In the genomic region with DNA sequence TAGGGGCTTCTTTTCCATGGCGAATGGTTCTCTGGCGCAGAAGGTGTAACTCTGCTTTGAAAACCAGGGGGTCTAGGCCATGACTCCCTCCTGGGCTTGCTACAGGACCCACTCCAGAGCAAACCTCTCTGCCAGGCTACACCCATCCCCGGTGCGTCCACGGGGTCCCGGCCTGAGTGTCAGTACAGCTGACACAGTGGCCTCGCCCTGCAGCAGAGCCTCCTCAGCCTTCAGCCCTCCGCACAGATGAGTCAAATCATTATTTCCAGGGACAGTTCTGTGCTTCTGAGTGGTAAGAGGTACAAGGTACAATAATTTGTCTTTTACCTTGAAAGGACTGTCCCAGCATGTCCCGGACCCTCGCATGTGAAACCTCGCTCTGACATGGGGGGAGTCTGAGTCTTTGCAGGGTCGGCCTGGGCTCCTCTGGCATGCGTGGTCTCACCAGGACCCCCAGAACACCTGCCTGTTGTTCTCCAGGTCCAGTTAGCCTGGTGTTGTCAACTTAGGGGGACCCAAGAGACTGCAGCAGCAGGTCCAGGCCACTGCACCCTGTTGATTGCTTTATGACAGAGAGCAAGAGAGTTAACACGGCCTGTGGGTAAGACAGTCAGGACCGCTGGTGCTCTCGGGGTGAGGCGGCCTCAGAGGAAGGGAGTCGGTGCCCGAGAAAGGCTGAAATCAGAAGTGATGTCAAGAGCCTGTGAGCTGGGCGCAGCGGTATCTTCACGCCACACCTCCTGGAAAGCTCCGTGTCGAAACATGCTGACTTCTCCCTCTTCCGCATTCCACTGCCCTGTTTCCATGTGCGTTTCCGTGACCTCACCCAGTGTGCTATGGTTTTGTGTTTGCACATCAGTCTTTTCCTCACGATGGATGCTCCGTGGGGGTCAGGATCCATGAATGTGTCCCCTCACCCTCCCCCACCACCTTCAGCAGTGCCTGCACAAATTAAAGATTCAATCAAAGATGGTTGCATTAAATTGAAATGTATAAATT, we compare ENCODE assay signal across 17 cellular contexts.
DNase-seq lines count a peak whose midpoint lies in the region; ATAC-seq and TF ChIP-seq lines count a peak whose summit lies in the region.
"Had no signal": no experiment of that assay in that cellular context is flagged by ENCODE, and none has a peak within 500 bp of the region (broad histone marks: within the 10 kb centered on the region; RNA-seq: fewer than 3 reads in every experiment).

No MANE protein-coding gene starts in this region.

- no peaks in the 10 kb centered on the region for H3K27me3 ChIP-seq in SK-N-SH (ENCODE audit: insufficient read depth)

- WGBS in SK-N-SH (ENCODE audit: low lambda C conversion rate): 69% methylated on average over 25 of the region's 29 CpGs

- H3K36me3 ChIP-seq in SK-N-SH (replicated peaks in 1 of 2; ENCODE audit: control insufficient read depth in 1 of 2, insufficient read depth in 2 of 2, low read length in 1 of 2): no peaks in the 10 kb centered on the region

- H3K4me3 Mint-ChIP-seq in MCF 10A (ENCODE audit: unreplicated experiment): no peak overlapping the region
- H3K4me3 Mint-ChIP-seq: CD14-positive monocyte; CD8-positive, alpha-beta T cell; HFFc6; IgD-negative memory B cell had no signal

- no peaks in the 10 kb centered on the region for H3K9me3 Mint-ChIP-seq in MCF 10A (ENCODE audit: unreplicated experiment)
- H3K9me3 Mint-ChIP-seq: CD8-positive, alpha-beta T cell; IgD-negative memory B cell had no signal

- no peak for TF ChIP-seq RAD21 in SK-N-SH (IDR thresholded peaks at IDR 0.05; ENCODE audit: low read length)

- H3K4me2 ChIP-seq in SK-N-SH: no peak overlapping the region

- H3K9me3 ChIP-seq in SK-N-SH: no peaks in the 10 kb centered on the region

- no peak overlapping the region; a peak in 1 of 4 replicates for H3K27ac ChIP-seq in SK-N-SH (ENCODE audit: low read depth in 2 of 2, low read length in 1 of 2)
- H3K27ac ChIP-seq: 22Rv1 had no signal

- no peaks in the 10 kb centered on the region for H3F3A ChIP-seq in SK-N-SH (replicated peaks; ENCODE audit: insufficient read depth)

- peaks cover 28% of the 10 kb centered on the region for H3K27me3 Mint-ChIP-seq in MCF 10A (ENCODE audit: insufficient read depth, unreplicated experiment)

- no peaks in the 10 kb centered on the region for H3K36me3 Mint-ChIP-seq in MCF 10A (ENCODE audit: insufficient read depth, unreplicated experiment)
- H3K36me3 Mint-ChIP-seq: CD14-positive monocyte; CD8-positive, alpha-beta T cell; IgD-negative memory B cell had no signal

- POLR2A ChIA-PET in SK-N-SH (lab: Yijun Ruan, JAX) (no interaction called here), MCF 10A (lab: Yijun Ruan, JAX) (no interaction called here)

- CTCF ChIA-PET in SK-N-SH (lab: Yijun Ruan, JAX) (no interaction called here), MCF 10A (lab: Yijun Ruan, JAX) (no interaction called here)

- ATAC-seq in SK-N-SH treated with all-trans-retinoic acid at 6 μM for 48 hours: no peak
- ATAC-seq in esophagus mucosa: peak; percentile 38
- ATAC-seq: CD8-positive, alpha-beta T cell had no signal

- BruUV-seq in MCF 10A (replicated peaks; lab: Mats Ljungman, UMichigan): no TSS peak

- no peak overlapping the region; a peak in 1 of 4 replicates for H3K4me3 ChIP-seq in SK-N-SH (ENCODE audit: low read depth in 2 of 2, low read length in 1 of 2)

- TF ChIP-seq CTCF in SK-N-SH (IDR thresholded peaks at IDR 0.05): no peak
- no peak for TF ChIP-seq CTCF in MCF 10A (IDR thresholded peaks at IDR 0.05; ENCODE audit: unreplicated experiment)

- H3K4me1 Mint-ChIP-seq in MCF 10A (ENCODE audit: insufficient read depth, unreplicated experiment): no peaks in the 10 kb centered on the region
- H3K4me1 Mint-ChIP-seq: CD14-positive monocyte, IgD-negative memory B cell had no signal

- intact Hi-C loops in MCF 10A (cut with micrococcal nuclease): no loop called here

- TF ChIP-seq EP300 in SK-N-SH (IDR thresholded peaks at IDR 0.05; ENCODE audit: borderline replicate concordance in 1 of 2, low read depth in 1 of 2, low read length in 1 of 2): no peak

- H3K4me1 ChIP-seq in SK-N-SH (ENCODE audit: control insufficient read depth in 1 of 2, insufficient read depth in 2 of 2, low read depth in 1 of 2, low read length in 1 of 2): peaks cover 0 to 18% of the 10 kb centered on the region in 2 experiments; a peak in 1 of 4 replicates

- H3K9me2 ChIP-seq in SK-N-SH: no peaks in the 10 kb centered on the region

- no peaks in the 10 kb centered on the region for H3K79me2 ChIP-seq in SK-N-SH (ENCODE audit: insufficient read depth)

- DNase-seq in SK-N-SH (peak; percentile 24), mesenteric fat pad (ENCODE audit: low spot score) (peak; percentile 81), NCI-H774 (lab: John Stamatoyannopoulos, UW) (no peak), MCF 10A (ENCODE audit: unreplicated experiment) (no peak)
- DNase-seq in activated CD4-positive, CD25-positive, alpha-beta regulatory T cell treated with anti-CD3 and anti-CD28 coated beads, Interleukin-2, amount 50 U/mL, for 72 hours: no peak
- DNase-seq: CD8-positive, alpha-beta T cell; COR-L47; DMS153; DMS79 treated with DMSO at 0.1 percent for 48 hours; GDM1; HCEC 1CT; HFFc6 had no signal

- H4K20me1 ChIP-seq in SK-N-SH (ENCODE audit: insufficient read depth): no peaks in the 10 kb centered on the region

- no peak overlapping the region for H2AFZ ChIP-seq in SK-N-SH (ENCODE audit: low read depth)

- no peak overlapping the region for H3K27ac Mint-ChIP-seq in MCF 10A (ENCODE audit: low read depth, unreplicated experiment)
- H3K27ac Mint-ChIP-seq: CD14-positive monocyte; CD8-positive, alpha-beta T cell; HFFc6; IgD-negative memory B cell had no signal

- H3K9ac ChIP-seq in SK-N-SH: no peak overlapping the region

TF ChIP-seq in SK-N-SH, 30 proteins besides CTCF, POLR2A, EP300 and RAD21 (continues in another document):
- TF ChIP-seq, protein P1, sequence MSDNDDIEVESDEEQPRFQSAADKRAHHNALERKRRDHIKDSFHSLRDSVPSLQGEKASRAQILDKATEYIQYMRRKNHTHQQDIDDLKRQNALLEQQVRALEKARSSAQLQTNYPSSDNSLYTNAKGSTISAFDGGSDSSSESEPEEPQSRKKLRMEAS (IDR thresholded peaks at IDR 0.05; ENCODE audit: low read depth): no peak
- TF ChIP-seq POLR2AphosphoS5 (IDR thresholded peaks at IDR 0.05; ENCODE audit: low read depth, low read length) (no peak), FOXM1 (IDR thresholded peaks at IDR 0.05; ENCODE audit: low read depth) (no peak)
- TF ChIP-seq, protein P2, sequence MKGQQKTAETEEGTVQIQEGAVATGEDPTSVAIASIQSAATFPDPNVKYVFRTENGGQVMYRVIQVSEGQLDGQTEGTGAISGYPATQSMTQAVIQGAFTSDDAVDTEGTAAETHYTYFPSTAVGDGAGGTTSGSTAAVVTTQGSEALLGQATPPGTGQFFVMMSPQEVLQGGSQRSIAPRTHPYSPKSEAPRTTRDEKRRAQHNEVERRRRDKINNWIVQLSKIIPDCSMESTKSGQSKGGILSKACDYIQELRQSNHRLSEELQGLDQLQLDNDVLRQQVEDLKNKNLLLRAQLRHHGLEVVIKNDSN (IDR thresholded peaks at IDR 0.05; ENCODE audit: borderline replicate concordance, low read depth): no peak
- TF ChIP-seq, protein P3, sequence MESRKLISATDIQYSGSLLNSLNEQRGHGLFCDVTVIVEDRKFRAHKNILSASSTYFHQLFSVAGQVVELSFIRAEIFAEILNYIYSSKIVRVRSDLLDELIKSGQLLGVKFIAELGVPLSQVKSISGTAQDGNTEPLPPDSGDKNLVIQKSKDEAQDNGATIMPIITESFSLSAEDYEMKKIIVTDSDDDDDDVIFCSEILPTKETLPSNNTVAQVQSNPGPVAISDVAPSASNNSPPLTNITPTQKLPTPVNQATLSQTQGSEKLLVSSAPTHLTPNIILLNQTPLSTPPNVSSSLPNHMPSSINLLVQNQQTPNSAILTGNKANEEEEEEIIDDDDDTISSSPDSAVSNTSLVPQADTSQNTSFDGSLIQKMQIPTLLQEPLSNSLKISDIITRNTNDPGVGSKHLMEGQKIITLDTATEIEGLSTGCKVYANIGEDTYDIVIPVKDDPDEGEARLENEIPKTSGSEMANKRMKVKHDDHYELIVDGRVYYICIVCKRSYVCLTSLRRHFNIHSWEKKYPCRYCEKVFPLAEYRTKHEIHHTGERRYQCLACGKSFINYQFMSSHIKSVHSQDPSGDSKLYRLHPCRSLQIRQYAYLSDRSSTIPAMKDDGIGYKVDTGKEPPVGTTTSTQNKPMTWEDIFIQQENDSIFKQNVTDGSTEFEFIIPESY (IDR thresholded peaks at IDR 0.05; ENCODE audit: borderline replicate concordance, low read depth): no peak

TF ChIP-seq in SK-N-SH treated with all-trans-retinoic acid at 6 μM for 48 hours, 23 proteins besides CTCF, POLR2A, EP300 and RAD21 (continues in another document):
- no peak for TF ChIP-seq ISL1 (CRISPR knock-in tag; IDR thresholded peaks at IDR 0.05)
- TF ChIP-seq ARNTL (CRISPR knock-in tag; IDR thresholded peaks at IDR 0.05; ENCODE audit: borderline replicate concordance, low read depth): no peak
- TF ChIP-seq, protein P4, sequence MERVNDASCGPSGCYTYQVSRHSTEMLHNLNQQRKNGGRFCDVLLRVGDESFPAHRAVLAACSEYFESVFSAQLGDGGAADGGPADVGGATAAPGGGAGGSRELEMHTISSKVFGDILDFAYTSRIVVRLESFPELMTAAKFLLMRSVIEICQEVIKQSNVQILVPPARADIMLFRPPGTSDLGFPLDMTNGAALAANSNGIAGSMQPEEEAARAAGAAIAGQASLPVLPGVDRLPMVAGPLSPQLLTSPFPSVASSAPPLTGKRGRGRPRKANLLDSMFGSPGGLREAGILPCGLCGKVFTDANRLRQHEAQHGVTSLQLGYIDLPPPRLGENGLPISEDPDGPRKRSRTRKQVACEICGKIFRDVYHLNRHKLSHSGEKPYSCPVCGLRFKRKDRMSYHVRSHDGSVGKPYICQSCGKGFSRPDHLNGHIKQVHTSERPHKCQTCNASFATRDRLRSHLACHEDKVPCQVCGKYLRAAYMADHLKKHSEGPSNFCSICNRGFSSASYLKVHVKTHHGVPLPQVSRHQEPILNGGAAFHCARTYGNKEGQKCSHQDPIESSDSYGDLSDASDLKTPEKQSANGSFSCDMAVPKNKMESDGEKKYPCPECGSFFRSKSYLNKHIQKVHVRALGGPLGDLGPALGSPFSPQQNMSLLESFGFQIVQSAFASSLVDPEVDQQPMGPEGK (CRISPR knock-in tag; IDR thresholded peaks at IDR 0.05; ENCODE audit: borderline replicate concordance): no peak
- TF ChIP-seq TCF4 (CRISPR knock-in tag; IDR thresholded peaks at IDR 0.05; ENCODE audit: borderline replicate concordance): no peak
- no peak for TF ChIP-seq ZFP3 (CRISPR knock-in tag; IDR thresholded peaks at IDR 0.05)
- TF ChIP-seq PPARA (CRISPR knock-in tag; IDR thresholded peaks at IDR 0.05; ENCODE audit: borderline replicate concordance): no peak
- no peak for TF ChIP-seq ZNF565 (CRISPR knock-in tag; conservative IDR thresholded peaks at IDR 0.05; ENCODE audit: low read depth)

Comparison
In these comparisons a context has a peak if more than half of its experiments do, and no peak if none do; other contexts are left out.
1. DNase-seq: peak in SK-N-SH (single experiment) and mesenteric fat pad (single experiment); none in activated CD4-positive, CD25-positive, alpha-beta regulatory T cell treated with anti-CD3 and anti-CD28 coated beads, Interleukin-2, amount 50 U/mL, for 72 hours (single experiment), NCI-H774 (single experiment) and MCF 10A (single experiment).